Comparison of ENCODE assay signal across 16 cellular contexts in genomic region chr1:15255582-15256149, GRCh38. TPM values are rescaled to one million over a fixed set of nuclear protein-coding genes. Genes with fewer than 3 reads are reported as not detected.
DNase-seq lines count a peak whose midpoint lies in the region; ATAC-seq and TF ChIP-seq lines count a peak whose summit lies in the region.
"Had no signal": no experiment of that assay in that cellular context is flagged by ENCODE, and none has a peak within 500 bp of the region (broad histone marks: within the 10 kb centered on the region; RNA-seq: fewer than 3 reads in every experiment).

No MANE protein-coding gene starts in this region.

- no peak overlapping the region for H3K4me3 ChIP-seq in HEK293 (ENCODE audit: low read depth, low read length)
- H3K4me3 ChIP-seq: A549, GM23248 had no signal

- H3K27ac Mint-ChIP-seq in type B pancreatic cell, result no peak overlapping the region
- H3K27ac Mint-ChIP-seq: CD4-positive, alpha-beta T cell; HFFc6 had no signal

- no peak overlapping the region for H3K4me3 Mint-ChIP-seq in type B pancreatic cell
- H3K4me3 Mint-ChIP-seq: CD4-positive, alpha-beta T cell; HFFc6 had no signal

- H3K27ac ChIP-seq in HEK293 (ENCODE audit: extremely low read depth, low read depth, low read length), result no peak overlapping the region
- H3K27ac ChIP-seq: 22Rv1, A549, C4-2B, GM23248 had no signal

- no peaks in the 10 kb centered on the region for H3K36me3 Mint-ChIP-seq in type B pancreatic cell

- POLR2A ChIA-PET in HEK293 (lab: Yijun Ruan, JAX), result no interaction called here

- CTCF ChIA-PET in HEK293 (lab: Yijun Ruan, JAX), result interaction anchor here (1.7 kb wide), 1 partner anchor 17 kb away, joined by 6 read pairs; no protein-coding TSS in a partner anchor

- DNase-seq in NCI-H82 (lab: John Stamatoyannopoulos, UW) (peak; percentile 31), NCI-H82 treated with DMSO at 0.1 percent for 48 hours (lab: John Stamatoyannopoulos, UW; ENCODE audit: unreplicated experiment) (no peak), left lobe of liver (ENCODE audit: low spot score) (no peak), type B pancreatic cell (ENCODE audit: extremely low spot score, unreplicated experiment) (peak; percentile 15), SHP77 (lab: John Stamatoyannopoulos, UW) (no peak)
- DNase-seq in stimulated activated naive CD4-positive, alpha-beta T cell (lab: John Stamatoyannopoulos, UW), result no peak
- DNase-seq: AML-193; Caco-2; CD4-positive, alpha-beta T cell; GM23248; HCEC 1CT; HFFc6 had no signal

- H3K36me3 ChIP-seq in HEK293 (ENCODE audit: control insufficient read depth in 2 of 2, insufficient read depth in 1 of 2, low read length in 2 of 2), result no peaks in the 10 kb centered on the region

- ATAC-seq in left lobe of liver, result peak; percentile 42
- ATAC-seq: A549 had no signal

- no peaks in the 10 kb centered on the region for H3K27me3 Mint-ChIP-seq in type B pancreatic cell

- H3K4me1 ChIP-seq in HEK293 (ENCODE audit: control insufficient read depth, insufficient read depth, low read length), result no peaks in the 10 kb centered on the region
- H3K4me1 ChIP-seq: Caco-2 had no signal

- TF ChIP-seq CTCF in HEK293 (tag by site-specific recombination; IDR thresholded peaks at IDR 0.05) (no peak), type B pancreatic cell (conservative IDR thresholded peaks at IDR 0.05) (no peak)

- H3K4me1 Mint-ChIP-seq in type B pancreatic cell (ENCODE audit: unreplicated experiment), result peaks cover 7% of the 10 kb centered on the region

- no peaks in the 10 kb centered on the region for H3K9me3 Mint-ChIP-seq in type B pancreatic cell
- H3K9me3 Mint-ChIP-seq: CD4-positive, alpha-beta T cell; HFFc6 had no signal

- no peaks in the 10 kb centered on the region for H3K9me3 ChIP-seq in HEK293 (ENCODE audit: control insufficient read depth, insufficient read depth, low read depth, low read length)
- H3K9me3 ChIP-seq: A549, Caco-2 had no signal

TF ChIP-seq in HEK293, 187 proteins besides CTCF, POLR2A, EP300 and RAD21:
- TF ChIP-seq ZNF366 (tag by site-specific recombination; conservative IDR thresholded peaks at IDR 0.05) (no peak), ZNF433 (tag by site-specific recombination; IDR thresholded peaks at IDR 0.05; ENCODE audit: low read depth) (no peak), ZNF623 (tag by site-specific recombination; IDR thresholded peaks at IDR 0.05) (peak; percentile 98), REPIN1 (tag by site-specific recombination; IDR thresholded peaks at IDR 0.05; ENCODE audit: low read depth) (no peak)
TF ChIP-seq in HEK293: peak in this region for 1.

RNA-seq across cellular contexts. Expression of gene FHAD1, which starts 8.6 kb away (rescaled TPM):
- total RNA-seq in left lobe of liver, result not detected
- total RNA-seq in type B pancreatic cell (ENCODE audit: low replicate concordance), result 0.93 and 3.8 TPM in 2 replicates
- total RNA-seq: CD4-positive, alpha-beta T cell; GM23248 had no signal

Comparison
In these comparisons a context has a peak if more than half of its experiments do, and no peak if none do; other contexts are left out.
1. DNase-seq: peak in NCI-H82 (single experiment) and type B pancreatic cell (single experiment); none in NCI-H82 treated with DMSO at 0.1 percent for 48 hours (single experiment), left lobe of liver (single experiment), stimulated activated naive CD4-positive, alpha-beta T cell (0 of 6) and SHP77 (0 of 2).